In genomic region chr9:115597330-115597729, GRCh38 we compare ENCODE assay signal across 26 cellular contexts.
DNase-seq lines count a peak whose midpoint lies in the region; ATAC-seq, FAIRE-seq and TF ChIP-seq lines count a peak whose summit lies in the region.
"Had no signal": no experiment of that assay in that cellular context is flagged by ENCODE, and none has a peak within 500 bp of the region (broad histone marks: within the 10 kb centered on the region; RNA-seq: fewer than 3 reads in every experiment).

No MANE protein-coding gene starts in this region.

- no peaks in the 10 kb centered on the region for H3K36me3 Mint-ChIP-seq in mesothelial cell of epicardium
- H3K36me3 Mint-ChIP-seq in activated CD8-positive, alpha-beta memory T cell treated with anti-CD3 and anti-CD28 coated beads, Interleukin-2, amount 10 ng/mL, durations not matched to agents 7 days and 5 days = no peaks in the 10 kb centered on the region
- H3K36me3 Mint-ChIP-seq: activated naive CD4-positive, alpha-beta T cell treated with anti-CD3 and anti-CD28 coated beads, Interleukin-2, amount 50 U/mL, for 24 hours; CD4-positive, alpha-beta memory T cell; neural progenitor cell had no signal

- no peaks in the 10 kb centered on the region for H3K9me3 Mint-ChIP-seq in mesothelial cell of epicardium
- no peaks in the 10 kb centered on the region for H3K9me3 Mint-ChIP-seq in activated CD8-positive, alpha-beta memory T cell treated with anti-CD3 and anti-CD28 coated beads, Interleukin-2, amount 10 ng/mL, durations not matched to agents 7 days and 5 days (ENCODE audit: low read depth)
- H3K9me3 Mint-ChIP-seq: activated naive CD4-positive, alpha-beta T cell treated with anti-CD3 and anti-CD28 coated beads, Interleukin-2, amount 50 U/mL, for 24 hours; activated T-cell treated with anti-CD3 and anti-CD28 coated beads, Interleukin-2, amount 50 U/mL, for 72 hours; neural progenitor cell had no signal

- peak overlapping the region; percentile 91 for H4K91ac ChIP-seq in IMR-90 (ENCODE audit: insufficient read depth, low read depth, low read length)

- peaks cover 12% of the 10 kb centered on the region for H3K79me2 ChIP-seq in ACC112 (ENCODE audit: control insufficient read depth, insufficient read depth, low read length, unreplicated experiment)

- H3K4me1 ChIP-seq in ACC112 (ENCODE audit: control insufficient read depth, insufficient read depth, low read length, unreplicated experiment) (peaks cover 64% of the 10 kb centered on the region), IMR-90 (ENCODE audit: control insufficient read depth, insufficient read depth, low read length) (peaks cover 21% of the 10 kb centered on the region)
- H3K4me1 ChIP-seq: psoas muscle, uterus had no signal

- peak overlapping the region; percentile 48 for H3K18ac ChIP-seq in IMR-90 (ENCODE audit: low read depth, low read length)

- TF ChIP-seq RAD21 in IMR-90 (IDR thresholded peaks at IDR 0.05; ENCODE audit: low read length) = no peak

- H3K27ac Mint-ChIP-seq in mesothelial cell of epicardium = peak overlapping the region; percentile 70
- no peak overlapping the region for H3K27ac Mint-ChIP-seq in activated CD8-positive, alpha-beta memory T cell treated with anti-CD3 and anti-CD28 coated beads, Interleukin-2, amount 10 ng/mL, durations not matched to agents 7 days and 5 days
- H3K27ac Mint-ChIP-seq: activated naive CD4-positive, alpha-beta T cell treated with anti-CD3 and anti-CD28 coated beads, Interleukin-2, amount 50 U/mL, for 24 hours; activated T-cell treated with anti-CD3 and anti-CD28 coated beads, Interleukin-2, amount 50 U/mL, for 72 hours; neural progenitor cell had no signal

- H2AFZ ChIP-seq in ACC112 (ENCODE audit: low read length, unreplicated experiment) (no peak overlapping the region), IMR-90 (replicated peaks; ENCODE audit: low read length, poor library complexity) (no peak overlapping the region)

- in situ Hi-C loops in IMR-90 (cut with MboI; ENCODE audit: low sequenced_read_pairs) (loop anchor here (10.0 to 25.0 kb wide), 5 partner anchors 257 to 1265 kb away; partner anchors contain the start of gene PAPPA), brain microvascular endothelial cell (cut with HindIII; ENCODE audit: low pct_ligation_motif_present, low sequenced_read_pairs) (no loop called here)

- no peak for TF ChIP-seq POLR2A in IMR-90 (IDR thresholded peaks at IDR 0.05; ENCODE audit: low read depth, low read length)

- peak overlapping the region; percentile 95 for H4K5ac ChIP-seq in IMR-90 (ENCODE audit: low read depth, low read length)

- peaks cover 21% of the 10 kb centered on the region for H3K4me1 Mint-ChIP-seq in mesothelial cell of epicardium
- no peaks in the 10 kb centered on the region for H3K4me1 Mint-ChIP-seq in activated CD8-positive, alpha-beta memory T cell treated with anti-CD3 and anti-CD28 coated beads, Interleukin-2, amount 10 ng/mL, durations not matched to agents 7 days and 5 days
- H3K4me1 Mint-ChIP-seq: activated naive CD4-positive, alpha-beta T cell treated with anti-CD3 and anti-CD28 coated beads, Interleukin-2, amount 50 U/mL, for 24 hours had no signal

- peak overlapping the region; percentile 64 to 82 for H4K8ac ChIP-seq in IMR-90 (ENCODE audit: low read depth in 2 of 2, low read length in 2 of 2)

- H3K27me3 Mint-ChIP-seq in mesothelial cell of epicardium (ENCODE audit: low read depth) = no peaks in the 10 kb centered on the region
- peaks cover 26% of the 10 kb centered on the region for H3K27me3 Mint-ChIP-seq in activated CD8-positive, alpha-beta memory T cell treated with anti-CD3 and anti-CD28 coated beads, Interleukin-2, amount 10 ng/mL, durations not matched to agents 7 days and 5 days

- peak overlapping the region; percentile 90 for H3K9ac ChIP-seq in IMR-90 (ENCODE audit: low read depth, low read length)
- H3K9ac ChIP-seq: KMS-11, neural progenitor cell had no signal

- H4K20me1 ChIP-seq in IMR-90 (ENCODE audit: insufficient read depth, low read length) = no peaks in the 10 kb centered on the region

- peak overlapping the region; percentile 17 for H3K4me3 Mint-ChIP-seq in mesothelial cell of epicardium
- H3K4me3 Mint-ChIP-seq in activated CD8-positive, alpha-beta memory T cell treated with anti-CD3 and anti-CD28 coated beads, Interleukin-2, amount 10 ng/mL, durations not matched to agents 7 days and 5 days = no peak overlapping the region
- H3K4me3 Mint-ChIP-seq: activated naive CD4-positive, alpha-beta T cell treated with anti-CD3 and anti-CD28 coated beads, Interleukin-2, amount 50 U/mL, for 24 hours; activated T-cell treated with anti-CD3 and anti-CD28 coated beads, Interleukin-2, amount 50 U/mL, for 72 hours; CD4-positive, alpha-beta memory T cell; neural progenitor cell had no signal

- no peak for ATAC-seq in IMR-90 (ENCODE audit: low read depth)
- no peak for ATAC-seq in activated CD8-positive, alpha-beta memory T cell treated with anti-CD3 and anti-CD28 coated beads, Interleukin-2, amount 10 ng/mL, durations not matched to agents 7 days and 5 days
- ATAC-seq: activated T-cell treated with anti-CD3 and anti-CD28 coated beads, Interleukin-2, amount 50 U/mL, for 72 hours; left lobe of liver; psoas muscle had no signal

- CTCF ChIA-PET in IMR-90 (lab: Yijun Ruan, JAX) = no interaction called here
- CTCF ChIA-PET in activated CD8-positive, alpha-beta memory T cell treated with anti-CD3 and anti-CD28 coated beads, Interleukin-2, amount 10 ng/mL, durations not matched to agents 7 days and 5 days (lab: Charles Lee) = no interaction called here

- H3K79me1 ChIP-seq in IMR-90 (ENCODE audit: low read depth in 1 of 2, low read length in 2 of 2) = peaks cover 3 to 10% of the 10 kb centered on the region in 2 experiments; a peak in 3 of 4 replicates

- H2BK20ac ChIP-seq in IMR-90 (ENCODE audit: low read depth, low read length) = peak overlapping the region; percentile 93

- H3K56ac ChIP-seq in IMR-90 (ENCODE audit: extremely low read depth, insufficient read depth, low read length) = peak overlapping the region; percentile 58

- H3K27ac ChIP-seq in ACC112 (ENCODE audit: low read depth, low read length) (peak overlapping the region; percentile 98), IMR-90 (ENCODE audit: insufficient read depth, low read length) (peak overlapping the region; percentile 69; the same call in 1 of the 2 replicates), brain microvascular endothelial cell (peak overlapping the region; percentile 98)
- H3K27ac ChIP-seq: dorsolateral prefrontal cortex, KMS-11, neural progenitor cell, psoas muscle, uterus had no signal

- H3K27me3 ChIP-seq in ACC112 (ENCODE audit: insufficient read depth, low read length) = no peaks in the 10 kb centered on the region
- no peaks in the 10 kb centered on the region for H3K27me3 ChIP-seq in IMR-90 (ENCODE audit: control insufficient read depth, insufficient read depth, low read length)
- H3K27me3 ChIP-seq in brain microvascular endothelial cell (replicated peaks) = no peaks in the 10 kb centered on the region
- H3K27me3 ChIP-seq: neural progenitor cell, SJCRH30, uterus had no signal

- no peak for FAIRE-seq in frontal cortex (lab: Jason Lieb, UNC)
- FAIRE-seq: bronchial epithelial cell had no signal

- peak overlapping the region; percentile 93 for H2BK5ac ChIP-seq in IMR-90 (ENCODE audit: low read depth, low read length, poor library complexity, severe bottlenecking)

- H3K36me3 ChIP-seq in ACC112 (ENCODE audit: insufficient read depth, low read length) (peaks cover under 1% of the 10 kb centered on the region; the same call in 1 of the 2 replicates), IMR-90 (ENCODE audit: control insufficient read depth, insufficient read depth, low read length) (no peaks in the 10 kb centered on the region), brain microvascular endothelial cell (replicated peaks) (no peaks in the 10 kb centered on the region)
- H3K36me3 ChIP-seq: neural progenitor cell, SJCRH30, stomach, uterus had no signal

- no CpG with 5 or more reads among the region's 2 CpGs for WGBS in IMR-90 (ENCODE audit: extremely low coverage in 2 of 2, insufficient read length in 1 of 2), 2 experiments

- peak overlapping the region; percentile 30; the same call in 1 of the 2 replicates for H3K4me2 ChIP-seq in IMR-90 (ENCODE audit: low read depth, low read length)
- H3K4me2 ChIP-seq: KMS-11, neural progenitor cell had no signal

- dilution Hi-C loops in IMR-90 (cut with HindIII; ENCODE audit: low sequenced_read_pairs, unreplicated experiment) = no loop called here

- H2AK9ac ChIP-seq in IMR-90 (replicated peaks; ENCODE audit: low read depth, low read length, poor library complexity) = no peak overlapping the region

- H3K4me3 ChIP-seq in ACC112 (ENCODE audit: low read depth, low read length) (peak overlapping the region; percentile 75), IMR-90 (ENCODE audit: insufficient read depth, low read depth, low read length) (no peak overlapping the region), brain microvascular endothelial cell (ENCODE audit: low read depth, low read length) (peak overlapping the region; percentile 41)
- H3K4me3 ChIP-seq: dorsolateral prefrontal cortex, neural progenitor cell, psoas muscle, stomach, uterus had no signal

- no peaks in the 10 kb centered on the region for H3K9me3 ChIP-seq in IMR-90 (ENCODE audit: control insufficient read depth, insufficient read depth, low read length)
- H3K9me3 ChIP-seq: psoas muscle, SJCRH30, stomach, uterus had no signal

- peak overlapping the region; percentile 94 for H3K4ac ChIP-seq in IMR-90 (ENCODE audit: low read depth, low read length)

- H3K23ac ChIP-seq in IMR-90 (ENCODE audit: low read depth, low read length) = peak overlapping the region; percentile 4; the same call in 1 of the 2 replicates

- H3K9me1 ChIP-seq in IMR-90 (ENCODE audit: insufficient read depth, low read length) = peaks cover 3% of the 10 kb centered on the region; the same call in 1 of the 2 replicates

- H2BK15ac ChIP-seq in IMR-90 (ENCODE audit: low read depth, low read length) = peak overlapping the region; percentile 75

- peak overlapping the region; percentile 78 for H3K14ac ChIP-seq in IMR-90 (replicated peaks; ENCODE audit: low read depth, low read length)

- peak overlapping the region; percentile 91 for H2BK120ac ChIP-seq in IMR-90 (ENCODE audit: low read depth, low read length)

- POLR2A ChIA-PET in IMR-90 (lab: Charles Lee; ENCODE audit: unreplicated experiment) = interaction anchor here (0.5 to 1.7 kb wide), 2 partner anchors 45 to 75 kb away, joined by 4 to 6 read pairs; no protein-coding TSS in a partner anchor

- DNase-seq in IMR-90 (no peak), brain microvascular endothelial cell (no peak), mesothelial cell of epicardium (ENCODE audit: low spot score in 2 of 2, unreplicated experiment in 2 of 2) (no peak), frontal cortex (ENCODE audit: low spot score in 2 of 2) (no peak), SKM-1 treated with dmso at 0.1 percent for 144 hours (lab: John Stamatoyannopoulos, UW; ENCODE audit: unreplicated experiment) (no peak), NCI-H226 (no peak)
- DNase-seq in activated CD8-positive, alpha-beta memory T cell treated with anti-CD3 and anti-CD28 coated beads, Interleukin-2, amount 10 ng/mL, durations not matched to agents 7 days and 5 days = no peak
- DNase-seq: activated T-cell treated with anti-CD3 and anti-CD28 coated beads, Interleukin-2, amount 50 U/mL, for 72 hours; CD4-positive, alpha-beta memory T cell; DMS153; dorsolateral prefrontal cortex; erythroblast; head of caudate nucleus; NCI-H2081 treated with DMSO at 0.1 percent for 48 hours; NCI-H774; psoas muscle; SJCRH30; stimulated activated CD4-positive, alpha-beta T cell treated with anti-CD3 and anti-CD28 coated beads, Interleukin-4, amount 100 ng/mL, for 24 hours; stomach; uterus had no signal

- intact Hi-C loops in IMR-90 (cut with micrococcal nuclease) = loop anchor here (2.0 to 10.0 kb wide), 4 partner anchors 53 to 487 kb away; no protein-coding TSS in a partner anchor

- peak overlapping the region; percentile 89; the same call in 1 of the 2 replicates for H2AK5ac ChIP-seq in IMR-90 (ENCODE audit: low read depth, low read length)

- no TSS peak for BruUV-seq in IMR-90 (replicated peaks; lab: Mats Ljungman, UMichigan)

- TF ChIP-seq CTCF in IMR-90 (conservative IDR thresholded peaks at IDR 0.05; ENCODE audit: low read depth, low read length) (no peak), brain microvascular endothelial cell (IDR thresholded peaks at IDR 0.05; ENCODE audit: low read depth, low read length, missing control alignments) (no peak), mesothelial cell of epicardium (IDR thresholded peaks at IDR 0.05; ENCODE audit: unreplicated experiment) (no peak)
